In the genomic region with DNA sequence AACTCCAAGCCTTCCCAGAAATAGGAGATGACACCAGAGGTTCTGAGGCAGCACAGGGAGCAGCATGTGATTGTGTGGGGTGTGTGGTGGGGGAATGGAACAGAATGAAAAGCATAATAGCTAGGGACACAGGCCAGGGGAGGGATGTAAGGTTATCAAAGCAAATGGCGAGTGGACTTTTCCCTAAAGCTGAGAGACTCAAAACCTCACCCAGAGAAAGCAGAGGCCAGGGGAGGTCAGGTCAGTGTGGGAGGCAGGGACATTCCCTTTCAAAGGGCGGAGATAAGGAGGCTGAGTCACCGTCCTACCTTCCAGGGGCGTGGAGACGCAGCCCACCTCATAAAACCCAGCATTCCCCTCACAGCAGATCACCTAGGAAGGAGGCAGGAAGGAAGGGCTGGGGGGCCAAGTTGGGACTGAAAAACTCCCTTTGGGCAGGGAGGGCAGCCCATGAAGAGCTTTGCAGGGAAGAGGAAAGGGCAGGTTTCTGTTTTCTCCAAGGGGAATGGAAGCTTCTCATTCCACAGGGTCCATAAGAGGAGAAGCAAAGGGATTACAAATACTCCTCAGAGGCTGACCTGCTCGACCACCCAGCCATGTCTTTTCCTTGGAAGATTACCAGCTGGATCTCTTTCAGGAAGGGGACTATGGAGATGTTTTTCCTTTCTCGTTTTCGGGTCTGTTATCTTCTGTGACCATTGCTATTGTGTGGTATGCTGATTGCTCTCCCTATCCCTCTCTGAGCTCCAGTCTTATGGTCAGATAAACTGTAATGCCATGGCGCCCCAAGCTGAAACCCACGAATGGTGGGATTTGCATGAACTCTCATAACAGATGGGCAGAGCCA, we compare ENCODE assay signal across 11 cellular contexts.
DNase-seq lines count a peak whose midpoint lies in the region; ATAC-seq and TF ChIP-seq lines count a peak whose summit lies in the region.
"Had no signal": no experiment of that assay in that cellular context is flagged by ENCODE, and none has a peak within 500 bp of the region (broad histone marks: within the 10 kb centered on the region; RNA-seq: fewer than 3 reads in every experiment).

No MANE protein-coding gene starts in this region.

- in situ Hi-C loops in GM13976 (cut with MboI; ENCODE audit: low sequenced_read_pairs, unreplicated experiment): no loop called here

- peak overlapping the region; percentile 41 for H3K27ac Mint-ChIP-seq in activated naive CD8-positive, alpha-beta T cell

- DNase-seq in GM13976 (ENCODE audit: low spot score) (peak; percentile 29), NCI-H146 (lab: John Stamatoyannopoulos, UW) (no peak), NCI-H526 treated with DMSO at 0.1 percent for 48 hours (lab: John Stamatoyannopoulos, UW) (no peak)
- DNase-seq: Karpas-422; NCI-H446; stimulated activated CD4-positive, alpha-beta T cell treated with anti-CD3 and anti-CD28 coated beads, Interleukin-12 subunit alpha, Interleukin-12 subunit beta, amount 100 ng/mL, for 4 hours had no signal

- H3K4me3 ChIP-seq in mucosa of stomach (ENCODE audit: low read length): no peak overlapping the region
- H3K4me3 ChIP-seq: cardiac muscle cell, SJSA1 had no signal

- H3K27me3 ChIP-seq in mucosa of stomach (ENCODE audit: control insufficient read depth, insufficient read depth, low read length): no peaks in the 10 kb centered on the region
- H3K27me3 ChIP-seq: cardiac muscle cell, SJSA1 had no signal

- H3K36me3 Mint-ChIP-seq in activated naive CD8-positive, alpha-beta T cell: no peaks in the 10 kb centered on the region

- H3K4me1 ChIP-seq in mucosa of stomach (ENCODE audit: control insufficient read depth, insufficient read depth, low read length): peaks cover 21% of the 10 kb centered on the region
- H3K4me1 ChIP-seq: SJSA1 had no signal

- no peak for TF ChIP-seq CTCF in GM13976 (IDR thresholded peaks at IDR 0.05; ENCODE audit: borderline replicate concordance, control extremely low read depth, extremely low read depth, insufficient read depth, missing control alignments)

- H3K9ac ChIP-seq in mucosa of stomach (ENCODE audit: low read length): peak overlapping the region; percentile 11

- no peaks in the 10 kb centered on the region for H3K27me3 Mint-ChIP-seq in activated naive CD8-positive, alpha-beta T cell

- ATAC-seq in HG02870 (IDR thresholded peaks at IDR 0.05; ENCODE audit: unreplicated experiment): no peak

- H3K4me1 Mint-ChIP-seq in activated naive CD8-positive, alpha-beta T cell (ENCODE audit: low read depth): no peaks in the 10 kb centered on the region

- no peak overlapping the region for H3K4me3 Mint-ChIP-seq in activated naive CD8-positive, alpha-beta T cell

- H3K9me3 ChIP-seq in mucosa of stomach (ENCODE audit: control insufficient read depth, low read length): no peaks in the 10 kb centered on the region
- H3K9me3 ChIP-seq: SJSA1 had no signal

- H3K9me3 Mint-ChIP-seq in activated naive CD8-positive, alpha-beta T cell (ENCODE audit: low read depth): no peaks in the 10 kb centered on the region

- H3K36me3 ChIP-seq in mucosa of stomach (ENCODE audit: control insufficient read depth, insufficient read depth, low read length): peaks cover 30% of the 10 kb centered on the region
